8 cellular contexts compared by ENCODE assay signal in the genomic region with DNA sequence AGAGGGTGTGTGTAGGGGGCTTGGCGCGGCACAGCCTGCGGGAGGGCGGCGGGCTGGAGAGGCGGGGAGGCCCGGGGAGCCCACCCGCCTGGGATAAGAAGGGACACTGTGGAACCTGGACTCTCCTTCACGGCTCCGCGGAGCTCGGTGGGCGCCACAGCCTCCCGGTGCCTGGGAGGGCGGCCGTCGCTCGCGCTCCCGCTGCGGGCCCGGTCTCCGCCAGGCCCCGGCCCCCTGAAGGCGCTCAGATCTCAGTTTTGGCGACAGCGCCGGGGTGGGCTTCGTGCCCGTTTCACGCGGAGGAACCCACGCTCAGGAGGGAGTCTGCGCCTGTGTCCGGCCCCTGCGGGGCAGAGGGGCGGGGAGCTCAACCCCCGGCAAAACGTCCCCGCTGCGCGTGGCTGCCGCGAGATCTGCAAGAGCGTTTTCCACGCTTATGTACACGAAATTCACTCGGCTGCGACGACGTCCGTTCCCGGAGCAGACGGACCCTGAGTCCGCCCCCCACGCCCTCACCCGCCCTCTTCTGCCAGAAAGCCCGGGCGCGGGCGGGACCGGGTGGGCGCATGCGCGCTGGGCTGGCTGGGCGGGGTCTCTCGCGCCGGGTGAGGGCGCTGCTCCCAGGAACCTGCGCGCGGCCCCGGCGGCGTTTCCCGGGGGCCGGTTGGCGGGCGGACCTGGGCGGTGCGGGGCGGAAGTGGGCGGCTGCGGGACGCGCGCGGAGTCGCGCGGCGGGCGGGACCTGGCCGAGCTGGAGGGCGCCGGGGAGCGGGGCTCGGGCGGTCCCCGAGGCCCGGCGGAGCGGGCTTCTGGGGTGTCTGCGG. TPM values are rescaled to one million over a fixed set of nuclear protein-coding genes. Genes with fewer than 3 reads are reported as not detected.
DNase-seq lines count a peak whose midpoint lies in the region; ATAC-seq and TF ChIP-seq lines count a peak whose summit lies in the region.

A gene (plus strand): TSS at position 704 of the 824 bp plus-strand sequence.

- H3K4me2 ChIP-seq in DND-41 (ENCODE audit: insufficient read depth, low read length): peak within 1 kb of the TSS; percentile 96
- peak within 1 kb of the TSS; percentile 97 for H3K4me2 ChIP-seq in fibroblast of lung (ENCODE audit: extremely low read depth, insufficient read depth, low read length)

- H3K27ac ChIP-seq in DND-41 (ENCODE audit: low read length) (peak within 1 kb of the TSS; percentile 73), KOPT-K1 (ENCODE audit: low read depth, low read length, poor library complexity, severe bottlenecking) (peak within 1 kb of the TSS; percentile 69), fibroblast of lung (ENCODE audit: insufficient read depth, low read length) (peak within 1 kb of the TSS; percentile 39)

- peak within 1 kb of the TSS; percentile 91 for H3K9ac ChIP-seq in DND-41 (ENCODE audit: low read depth, low read length)
- peak within 1 kb of the TSS; percentile 65 for H3K9ac ChIP-seq in fibroblast of lung (ENCODE audit: insufficient read depth, low read length)

- peaks cover 29% of the 10 kb centered on the region for H3K36me3 ChIP-seq in DND-41 (ENCODE audit: insufficient read depth, low read length)
- H3K36me3 ChIP-seq in KOPT-K1 (ENCODE audit: insufficient read depth, low read length): peaks cover 19% of the 10 kb centered on the region; the same call in 1 of the 2 replicates
- H3K36me3 ChIP-seq in fibroblast of lung (ENCODE audit: control insufficient read depth, insufficient read depth, low read length): peaks cover 10% of the 10 kb centered on the region

- POLR2A ChIA-PET in naive thymus-derived CD8-positive, alpha-beta T cell (lab: Charles Lee): interaction anchor here (0.6 to 8.2 kb wide), 16 partner anchors 10 to 325 kb away, joined by 3 to 139 read pairs (median 4); a partner anchor contains a TSS

- no peak for TF ChIP-seq CTCF in DND-41 (IDR thresholded peaks at IDR 0.05; ENCODE audit: borderline replicate concordance, extremely low read depth, low read length, poor library complexity, severe bottlenecking)
- no peak for TF ChIP-seq CTCF in fibroblast of lung (conservative IDR thresholded peaks at IDR 0.05 in 1 of 2, IDR thresholded peaks at IDR 0.05 in 1 of 2; ENCODE audit: low read depth in 1 of 2, low read length in 2 of 2)

- peaks cover 4 to 20% (median 12%) of the 10 kb centered on the region in 4 donors for H3K4me1 Mint-ChIP-seq in naive thymus-derived CD8-positive, alpha-beta T cell

- peak within 1 kb of the TSS; percentile 90 for H2AFZ ChIP-seq in DND-41 (ENCODE audit: low read depth, low read length)
- H2AFZ ChIP-seq in fibroblast of lung (ENCODE audit: low read length): peak within 1 kb of the TSS; percentile 85

- H3K27me3 Mint-ChIP-seq in naive thymus-derived CD8-positive, alpha-beta T cell: no peaks in the 10 kb centered on the region

- DNase-seq in DND-41: peak; percentile 91
- peak; percentile 81 for DNase-seq in RPMI7951 (ENCODE audit: low read depth)
- DNase-seq in activated T-helper 1 cell treated with anti-CD3 and anti-CD28 coated beads, Interleukin-2, amount 50 U/mL, for 16 hours (ENCODE audit: low read depth in 1 of 2, low spot score in 1 of 2): peak; percentile 93 to 96
- DNase-seq in fibroblast of lung (ENCODE audit: low read depth in 2 of 2): peak; percentile 77 to 83
- DNase-seq in naive thymus-derived CD8-positive, alpha-beta T cell: peak; percentile 89 to 99 (median 96)
- DNase-seq in stimulated activated naive CD4-positive, alpha-beta T cell (lab: John Stamatoyannopoulos, UW): peak; percentile 87 to 97 (median 94)

- H3K4me3 ChIP-seq in DND-41 (ENCODE audit: low read depth in 1 of 2, low read length in 2 of 2): peak within 1 kb of the TSS; percentile 91 to 93
- H3K4me3 ChIP-seq in fibroblast of lung (replicated peaks in 1 of 4; ENCODE audit: control extremely low read depth in 1 of 4, insufficient read depth in 1 of 4, low read depth in 3 of 4, low read length in 4 of 4): peak within 1 kb of the TSS; percentile 72 to 96 (median 90)

- H3K9me3 ChIP-seq in DND-41 (ENCODE audit: insufficient read depth, low read length, severe bottlenecking): no peaks in the 10 kb centered on the region
- no peaks in the 10 kb centered on the region for H3K9me3 ChIP-seq in KOPT-K1 (ENCODE audit: insufficient read depth, low read length, poor library complexity, severe bottlenecking)
- no peaks in the 10 kb centered on the region for H3K9me3 ChIP-seq in fibroblast of lung (ENCODE audit: control insufficient read depth, insufficient read depth, low read depth, low read length)

- H4K20me1 ChIP-seq in DND-41 (ENCODE audit: insufficient read depth, low read length): peaks cover 14% of the 10 kb centered on the region
- H4K20me1 ChIP-seq in fibroblast of lung (ENCODE audit: control insufficient read depth, extremely low read depth, insufficient read depth, low read length): no peaks in the 10 kb centered on the region

- H3K36me3 Mint-ChIP-seq in naive thymus-derived CD8-positive, alpha-beta T cell: peaks cover 0 to 13% (median 0%) of the 10 kb centered on the region in 3 donors

- no peaks in the 10 kb centered on the region for H3K9me3 Mint-ChIP-seq in naive thymus-derived CD8-positive, alpha-beta T cell

- H3K79me2 ChIP-seq in DND-41 (ENCODE audit: insufficient read depth, low read length): peaks cover 38% of the 10 kb centered on the region
- H3K79me2 ChIP-seq in fibroblast of lung (ENCODE audit: control insufficient read depth, insufficient read depth, low read length): peaks cover 21% of the 10 kb centered on the region

- ATAC-seq in DND-41 (ENCODE audit: insufficient read depth, low read depth): peak; percentile 85
- ATAC-seq in GM21737 (IDR thresholded peaks at IDR 0.05; ENCODE audit: unreplicated experiment): peak; percentile 69
- ATAC-seq in naive thymus-derived CD8-positive, alpha-beta T cell: peak; percentile 90

- H3K27me3 ChIP-seq in DND-41 (ENCODE audit: insufficient read depth, low read length, poor library complexity): no peaks in the 10 kb centered on the region
- no peaks in the 10 kb centered on the region for H3K27me3 ChIP-seq in fibroblast of lung (ENCODE audit: control insufficient read depth, insufficient read depth, low read length)

- H3K4me3 Mint-ChIP-seq in naive thymus-derived CD8-positive, alpha-beta T cell: peak within 1 kb of the TSS; percentile 84 to 96 (median 87)

- H3K27ac Mint-ChIP-seq in naive thymus-derived CD8-positive, alpha-beta T cell: peak within 1 kb of the TSS; percentile 41 to 89 (median 78)

- peaks cover 31% of the 10 kb centered on the region for H3K4me1 ChIP-seq in DND-41 (ENCODE audit: insufficient read depth, low read length)
- peaks cover 10% of the 10 kb centered on the region for H3K4me1 ChIP-seq in fibroblast of lung (ENCODE audit: control insufficient read depth, extremely low read depth, insufficient read depth, low read length)

RNA-seq across cellular contexts. Expression of the gene that starts here (rescaled TPM):
- total RNA-seq in RPMI7951 (2014; rRNA removed; shearing (Covaris generic)): 34.2 and 46.8 TPM in 2 replicates
- total RNA-seq in fibroblast of lung: 40.6 and 50.0 TPM in 2 replicates
- polyA plus RNA-seq in fibroblast of lung: 23.5 and 32.7 TPM in 2 replicates
- 37.9 and 59.3 TPM in 2 replicates for polyA plus RNA-seq in fibroblast of lung (2012)
- polyA minus RNA-seq in fibroblast of lung (ENCODE audit: low replicate concordance): 19.7 and 34.2 TPM in 2 replicates
- 10 to 100 TPM; 42.4 to 45.9 TPM for total RNA-seq in naive thymus-derived CD8-positive, alpha-beta T cell
- 10 to 100 TPM; 20.4 to 29.7 (median 25.0) TPM for polyA plus RNA-seq in naive thymus-derived CD8-positive, alpha-beta T cell

Comparison
In these comparisons a context has a peak if more than half of its experiments do, and no peak if none do; other contexts are left out.
1. Peak in every context shown above with its lines: DNase-seq, ATAC-seq, H3K4me3 ChIP-seq and H3K27ac ChIP-seq.